In genomic region chr1:4176841-4177240, GRCh38 we compare ENCODE assay signal across 14 cellular contexts.
DNase-seq lines count a peak whose midpoint lies in the region; ATAC-seq and TF ChIP-seq lines count a peak whose summit lies in the region.
"Had no signal": no experiment of that assay in that cellular context is flagged by ENCODE, and none has a peak within 500 bp of the region (broad histone marks: within the 10 kb centered on the region; RNA-seq: fewer than 3 reads in every experiment).

No MANE protein-coding gene starts in this region.

- H3K4me1 Mint-ChIP-seq in activated T-cell treated with anti-CD3 and anti-CD28 coated beads, Interleukin-2, amount 50 U/mL, for 24 hours (ENCODE audit: low read depth), result no peaks in the 10 kb centered on the region
- H3K4me1 Mint-ChIP-seq in activated CD8-positive, alpha-beta T cell treated with anti-CD3 and anti-CD28 coated beads, Interleukin-2, amount 10 ng/mL, durations not matched to agents 7 days and 5 days (ENCODE audit: low read depth), result peaks cover 18% of the 10 kb centered on the region

- H3K9me3 Mint-ChIP-seq in activated T-cell treated with anti-CD3 and anti-CD28 coated beads, Interleukin-2, amount 50 U/mL, for 24 hours, result no peaks in the 10 kb centered on the region
- no peaks in the 10 kb centered on the region for H3K9me3 Mint-ChIP-seq in activated CD8-positive, alpha-beta T cell treated with anti-CD3 and anti-CD28 coated beads, Interleukin-2, amount 10 ng/mL, durations not matched to agents 7 days and 5 days (ENCODE audit: insufficient read depth)

- no peak overlapping the region for H3K4me3 ChIP-seq in gastrocnemius medialis

- TF ChIP-seq POLR2A in gastrocnemius medialis (IDR thresholded peaks at IDR 0.05), result no peak

- H3K4me3 Mint-ChIP-seq in activated T-cell treated with anti-CD3 and anti-CD28 coated beads, Interleukin-2, amount 50 U/mL, for 24 hours, result no peak overlapping the region
- H3K4me3 Mint-ChIP-seq in activated CD8-positive, alpha-beta T cell treated with anti-CD3 and anti-CD28 coated beads, Interleukin-2, amount 10 ng/mL, durations not matched to agents 7 days and 5 days, result no peak overlapping the region

- no peak for ATAC-seq in activated CD8-positive, alpha-beta T cell treated with anti-CD3 and anti-CD28 coated beads, Interleukin-2, amount 10 ng/mL, durations not matched to agents 7 days and 5 days
- ATAC-seq in gastrocnemius medialis (no peak), GM18519 (IDR thresholded peaks at IDR 0.05; ENCODE audit: low FRiP score, unreplicated experiment) (no peak), GM21381 (IDR thresholded peaks at IDR 0.05; ENCODE audit: unreplicated experiment) (no peak)
- ATAC-seq: HepG2 had no signal

- H3K27me3 Mint-ChIP-seq in activated T-cell treated with anti-CD3 and anti-CD28 coated beads, Interleukin-2, amount 50 U/mL, for 24 hours, result peaks cover 20% of the 10 kb centered on the region
- no peaks in the 10 kb centered on the region for H3K27me3 Mint-ChIP-seq in activated CD8-positive, alpha-beta T cell treated with anti-CD3 and anti-CD28 coated beads, Interleukin-2, amount 10 ng/mL, durations not matched to agents 7 days and 5 days (ENCODE audit: low read depth)

- H3K27ac Mint-ChIP-seq in activated T-cell treated with anti-CD3 and anti-CD28 coated beads, Interleukin-2, amount 50 U/mL, for 24 hours, result no peak overlapping the region
- peak overlapping the region; percentile 80 for H3K27ac Mint-ChIP-seq in activated CD8-positive, alpha-beta T cell treated with anti-CD3 and anti-CD28 coated beads, Interleukin-2, amount 10 ng/mL, durations not matched to agents 7 days and 5 days

- H3K36me3 Mint-ChIP-seq in activated T-cell treated with anti-CD3 and anti-CD28 coated beads, Interleukin-2, amount 50 U/mL, for 24 hours (ENCODE audit: low read depth), result no peaks in the 10 kb centered on the region
- H3K36me3 Mint-ChIP-seq in activated CD8-positive, alpha-beta T cell treated with anti-CD3 and anti-CD28 coated beads, Interleukin-2, amount 10 ng/mL, durations not matched to agents 7 days and 5 days (ENCODE audit: low read depth), result no peaks in the 10 kb centered on the region

- peaks cover 0 to 3% (median 0%) of the 10 kb centered on the region in 3 donors for H3K27me3 ChIP-seq in gastrocnemius medialis

- DNase-seq in activated T-cell treated with anti-CD3 and anti-CD28 coated beads, Interleukin-2, amount 50 U/mL, for 24 hours, result peak; percentile 12
- DNase-seq in activated T-cell treated with anti-CD3 and anti-CD28 coated beads for 4 hours (no peak), HEK293T (ENCODE audit: extremely low spot score) (peak; percentile 0), mesenteric fat pad (ENCODE audit: low spot score) (peak; percentile 72), gastrocnemius medialis (no peak)
- peak; percentile 36 for DNase-seq in activated CD8-positive, alpha-beta T cell treated with anti-CD3 and anti-CD28 coated beads, Interleukin-2, amount 10 ng/mL, durations not matched to agents 7 days and 5 days
- DNase-seq: DMS 273 treated with DMSO at 0.1 percent for 48 hours, GOT3, Kasumi-1, NCI-H1417 treated with DMSO at 0.1 percent for 48 hours, NCI-H82 had no signal

- H3K4me1 ChIP-seq in gastrocnemius medialis, result no peaks in the 10 kb centered on the region

- CTCF ChIA-PET in HEK293T (lab: Yijun Ruan, JAX), result no interaction called here
- CTCF ChIA-PET in activated CD8-positive, alpha-beta T cell treated with anti-CD3 and anti-CD28 coated beads, Interleukin-2, amount 10 ng/mL, durations not matched to agents 7 days and 5 days (lab: Charles Lee), result no interaction called here

- H3K36me3 ChIP-seq in gastrocnemius medialis, result no peaks in the 10 kb centered on the region

- no peaks in the 10 kb centered on the region for H3K9me3 ChIP-seq in gastrocnemius medialis

- no peak for TF ChIP-seq CTCF in gastrocnemius medialis (IDR thresholded peaks at IDR 0.05 in 4 of 5, conservative IDR thresholded peaks at IDR 0.05 in 1 of 5)

- POLR2A ChIA-PET in HEK293T (lab: Yijun Ruan, JAX), result no interaction called here
- POLR2A ChIA-PET in activated CD8-positive, alpha-beta T cell treated with anti-CD3 and anti-CD28 coated beads, Interleukin-2, amount 10 ng/mL, durations not matched to agents 7 days and 5 days (lab: Charles Lee), result no interaction called here

- in situ Hi-C loops in gastrocnemius medialis (cut with MboI; ENCODE audit: low sequenced_read_pairs in 4 of 4), result no loop called here

- intact Hi-C loops in gastrocnemius medialis (cut with DNase I; ENCODE audit: low total_unique reads), result no loop called here

- no peak overlapping the region for H3K27ac ChIP-seq in gastrocnemius medialis

TF ChIP-seq in HEK293T, 16 proteins besides CTCF, POLR2A, EP300 and RAD21:
- TF ChIP-seq NFRKB (IDR thresholded peaks at IDR 0.05) (no peak), SP1 (IDR thresholded peaks at IDR 0.05) (no peak), ARNT (IDR thresholded peaks at IDR 0.05) (no peak), FOXM1 (IDR thresholded peaks at IDR 0.05; ENCODE audit: borderline replicate concordance) (no peak), L3MBTL2 (conservative IDR thresholded peaks at IDR 0.05) (no peak), CTBP1 (IDR thresholded peaks at IDR 0.05; ENCODE audit: borderline replicate concordance) (no peak), ZNF384 (IDR thresholded peaks at IDR 0.05) (no peak), FOXK2 (IDR thresholded peaks at IDR 0.05) (no peak), FOXA1 (IDR thresholded peaks at IDR 0.05) (no peak), PKNOX1 (IDR thresholded peaks at IDR 0.05) (no peak), TARDBP (IDR thresholded peaks at IDR 0.05) (no peak), LEF1 (IDR thresholded peaks at IDR 0.05; ENCODE audit: borderline replicate concordance) (no peak), BHLHE40 (IDR thresholded peaks at IDR 0.05; ENCODE audit: borderline replicate concordance) (no peak), SUZ12 (IDR thresholded peaks at IDR 0.05) (no peak)

Comparison
In these comparisons a context has a peak if more than half of its experiments do, and no peak if none do; other contexts are left out.
1. DNase-seq: peak in activated T-cell treated with anti-CD3 and anti-CD28 coated beads, Interleukin-2, amount 50 U/mL, for 24 hours (single experiment), HEK293T (single experiment), activated CD8-positive, alpha-beta T cell treated with anti-CD3 and anti-CD28 coated beads, Interleukin-2, amount 10 ng/mL, durations not matched to agents 7 days and 5 days (single experiment) and mesenteric fat pad (single experiment); none in activated T-cell treated with anti-CD3 and anti-CD28 coated beads for 4 hours (single experiment) and gastrocnemius medialis (0 of 2).